8 cellular contexts compared by ENCODE assay signal in genomic region chr15:72272997-72273352, GRCh38. TPM values are rescaled to one million over a fixed set of nuclear protein-coding genes. Genes with fewer than 3 reads are reported as not detected.
DNase-seq lines count a peak whose midpoint lies in the region; ATAC-seq and TF ChIP-seq lines count a peak whose summit lies in the region.

No MANE protein-coding gene starts in this region.

- WGBS in GM23248 (ENCODE audit: low coverage in 1 of 2, low lambda C conversion rate in 2 of 2, missing lambda C conversion rate in 2 of 2), 2 experiments, result 16 to 22% methylated on average over 10 of the region's 10 CpGs

- peaks cover 38% of the 10 kb centered on the region for H3K79me2 ChIP-seq in GM23248 (ENCODE audit: insufficient read depth)

- no peaks in the 10 kb centered on the region for H3K27me3 Mint-ChIP-seq in T-helper 17 cell

- H3K27me3 ChIP-seq in GM23248 (replicated peaks; ENCODE audit: insufficient read depth), result no peaks in the 10 kb centered on the region
- H3K27me3 ChIP-seq in skeletal muscle satellite cell (ENCODE audit: control insufficient read depth, insufficient read depth, low read length), result no peaks in the 10 kb centered on the region

- H3K27ac Mint-ChIP-seq in T-helper 17 cell, result peak overlapping the region; percentile 94

- H3K4me3 ChIP-seq in GM23248 (peak overlapping the region; percentile 75), fibroblast of villous mesenchyme (ENCODE audit: low read depth, low read length) (peak overlapping the region; percentile 80), skeletal muscle satellite cell (ENCODE audit: low read length) (peak overlapping the region; percentile 87)

- peaks cover 6% of the 10 kb centered on the region; the same call in 1 of the 2 replicates for H3F3A ChIP-seq in GM23248 (ENCODE audit: insufficient read depth)

- H3K4me3 Mint-ChIP-seq in T-helper 17 cell, result peak overlapping the region; percentile 88

- no peaks in the 10 kb centered on the region for H3K36me3 ChIP-seq in GM23248 (ENCODE audit: low read depth)
- peaks cover 6% of the 10 kb centered on the region for H3K36me3 ChIP-seq in skeletal muscle satellite cell (ENCODE audit: insufficient read depth, low read length)

- H3K9ac ChIP-seq in GM23248 (peak overlapping the region; percentile 73), skeletal muscle satellite cell (ENCODE audit: low read depth, low read length) (peak overlapping the region; percentile 70)

- ATAC-seq in T-helper 17 cell (peak; percentile 1), HG03039 (IDR thresholded peaks at IDR 0.05; ENCODE audit: unreplicated experiment) (no peak), HG02623 (IDR thresholded peaks at IDR 0.05; ENCODE audit: unreplicated experiment) (no peak)

- in situ Hi-C loops in GM23248 (cut with MboI), result no loop called here
- in situ Hi-C loops in KBM-7 (cut with MboI; ENCODE audit: low pct_unique_long_range_greater_than_20kb, low sequenced_read_pairs), result no loop called here

- no peaks in the 10 kb centered on the region for H3K9me2 ChIP-seq in GM23248 (ENCODE audit: insufficient read depth)

- DNase-seq in GM23248 (no peak), T-helper 17 cell (no peak), fibroblast of villous mesenchyme (ENCODE audit: low read depth) (no peak), KBM-7 (no peak), mucosa of gallbladder (ENCODE audit: low spot score) (no peak)

- H3K27ac ChIP-seq in GM23248, result peak overlapping the region; percentile 25

- no peak for TF ChIP-seq CTCF in fibroblast of villous mesenchyme (IDR thresholded peaks at IDR 0.05; ENCODE audit: insufficient read depth, low read depth, low read length)

- H3K36me3 Mint-ChIP-seq in T-helper 17 cell (ENCODE audit: low read depth), result peaks cover 2% of the 10 kb centered on the region

- H3K4me1 ChIP-seq in GM23248 (ENCODE audit: insufficient read depth) (peaks cover 20% of the 10 kb centered on the region), skeletal muscle satellite cell (ENCODE audit: control insufficient read depth, insufficient read depth, low read length) (peaks cover 28% of the 10 kb centered on the region)

- H2AFZ ChIP-seq in GM23248, result peak overlapping the region; percentile 96

- peak overlapping the region; percentile 76 for H3K4me2 ChIP-seq in GM23248 (ENCODE audit: unreplicated experiment)
- peak overlapping the region; percentile 86 for H3K4me2 ChIP-seq in skeletal muscle satellite cell (ENCODE audit: low read length)

- H3K4me1 Mint-ChIP-seq in T-helper 17 cell, result peaks cover 39% of the 10 kb centered on the region

- H3K9me3 ChIP-seq in GM23248 (ENCODE audit: low read depth), result no peaks in the 10 kb centered on the region
- no peaks in the 10 kb centered on the region for H3K9me3 ChIP-seq in T-helper 17 cell (ENCODE audit: control insufficient read depth, low read length, poor library complexity, severe bottlenecking)
- no peaks in the 10 kb centered on the region for H3K9me3 ChIP-seq in skeletal muscle satellite cell (replicated peaks; ENCODE audit: low read length)

- H4K20me1 ChIP-seq in GM23248 (ENCODE audit: insufficient read depth), result no peaks in the 10 kb centered on the region

RNA-seq across cellular contexts. Expression of gene PARP6, which starts 0.6 kb away (rescaled TPM):
- total RNA-seq in GM23248 (2014; rRNA removed; shearing (Covaris generic)), result 24.7 and 29.7 TPM in 2 replicates
- polyA plus RNA-seq in GM23248 (2016; fragmentation: Nextera tagmentation; extraction: Ambion mirVana), result 27.5 and 36.0 TPM in 2 replicates
- total RNA-seq in T-helper 17 cell (100 to 1,000 TPM; 109 to 112 TPM), fibroblast of villous mesenchyme (25.9 and 29.6 TPM in 2 replicates), mucosa of gallbladder (71.3 TPM)
- 10.4 and 14.2 TPM in 2 replicates for total RNA-seq in skeletal muscle satellite cell (2012; rRNA removed)

RNA-seq across cellular contexts. Expression of gene PKM, which starts 42.0 kb away (rescaled TPM):
- total RNA-seq in GM23248 (2014; rRNA removed; shearing (Covaris generic)), result 2,534 and 2,557 TPM in 2 replicates
- polyA plus RNA-seq in GM23248 (2016; fragmentation: Nextera tagmentation; extraction: Ambion mirVana), result 2,427 and 2,525 TPM in 2 replicates
- total RNA-seq in T-helper 17 cell (100 to 1,000 TPM; 343 to 428 TPM), fibroblast of villous mesenchyme (1,898 and 2,239 TPM in 2 replicates), mucosa of gallbladder (780 TPM)
- total RNA-seq in skeletal muscle satellite cell (2012; rRNA removed), result 1,778 and 1,979 TPM in 2 replicates

RNA-seq across cellular contexts. Expression of gene CELF6, which starts 47.0 kb away (rescaled TPM):
- total RNA-seq in GM23248 (2014; rRNA removed; shearing (Covaris generic)), result 0.22 and 1.0 TPM in 2 replicates
- 0.08 TPM in 1 of 2 replicates, not detected in the other for polyA plus RNA-seq in GM23248 (2016; fragmentation: Nextera tagmentation; extraction: Ambion mirVana)
- total RNA-seq in T-helper 17 cell (1 to 10 TPM; 1.4 to 1.9 TPM), fibroblast of villous mesenchyme (0.32 TPM in 1 of 2 replicates, not detected in the other), mucosa of gallbladder (2.1 TPM)
- total RNA-seq in skeletal muscle satellite cell (2012; rRNA removed), result under 0.01 and 0.22 TPM in 2 replicates
